ENCODE assay signal across 18 cellular contexts in genomic region chr22:25833676-25834075, GRCh38.
DNase-seq lines count a peak whose midpoint lies in the region; ATAC-seq, FAIRE-seq and TF ChIP-seq lines count a peak whose summit lies in the region.
"Had no signal": no experiment of that assay in that cellular context is flagged by ENCODE, and none has a peak within 500 bp of the region (broad histone marks: within the 10 kb centered on the region; RNA-seq: fewer than 3 reads in every experiment).

No MANE protein-coding gene starts in this region.

- no peak overlapping the region for H3K4me3 ChIP-seq in right cardiac atrium (ENCODE audit: low read length)
- no peak overlapping the region for H3K4me3 ChIP-seq in right atrium auricular region
- H3K4me3 ChIP-seq: BLaER1 treated with 17β-estradiol and CSF1 and Interleukin-3, amounts not matched to agents 10 nM and 100 nM; HAP-1 had no signal

- H3K4me1 ChIP-seq in right cardiac atrium (ENCODE audit: control insufficient read depth, insufficient read depth, low read length), result no peaks in the 10 kb centered on the region
- peaks cover 0 to 11% of the 10 kb centered on the region in 2 donors for H3K4me1 ChIP-seq in right atrium auricular region
- H3K4me1 ChIP-seq: BLaER1 treated with 17β-estradiol and CSF1 and Interleukin-3, amounts not matched to agents 10 nM and 100 nM; HAP-1 had no signal

- no peaks in the 10 kb centered on the region for H3K9me3 ChIP-seq in right cardiac atrium (ENCODE audit: control insufficient read depth, low read length)
- no peaks in the 10 kb centered on the region for H3K9me3 ChIP-seq in right atrium auricular region
- H3K9me3 ChIP-seq: HAP-1 had no signal

- FAIRE-seq in urothelium cell line (lab: Jason Lieb, UNC), result peak; percentile 90
- FAIRE-seq: G401.6, GM19239, H1, HepG2 had no signal

- DNase-seq in right cardiac atrium, result no peak
- no peak for DNase-seq in right atrium auricular region (ENCODE audit: low spot score)
- DNase-seq in cerebellar cortex (ENCODE audit: low spot score), result peak; percentile 92
- DNase-seq in mesenteric fat pad (ENCODE audit: low spot score), result peak; percentile 12
- DNase-seq in urothelium cell line (ENCODE audit: low spot score), result no peak
- DNase-seq in NAMALWA (ENCODE audit: low spot score), result no peak
- no peak for DNase-seq in NCI-H187 (lab: John Stamatoyannopoulos, UW)
- DNase-seq: CD8-positive, alpha-beta T cell; DMS 273 treated with DMSO at 0.1 percent for 48 hours; DMS53; DND-41; EL had no signal

- H3K27me3 ChIP-seq in right cardiac atrium (ENCODE audit: control insufficient read depth, insufficient read depth) (no peaks in the 10 kb centered on the region), right atrium auricular region (no peaks in the 10 kb centered on the region)
- H3K27me3 ChIP-seq: BLaER1 treated with 17β-estradiol and CSF1 and Interleukin-3, amounts not matched to agents 10 nM and 100 nM had no signal

- TF ChIP-seq CTCF in right atrium auricular region (IDR thresholded peaks at IDR 0.05), result no peak

- peaks cover 83% of the 10 kb centered on the region for H3K36me3 ChIP-seq in right atrium auricular region
- H3K36me3 ChIP-seq: BLaER1 treated with 17β-estradiol and CSF1 and Interleukin-3, amounts not matched to agents 10 nM and 100 nM; HAP-1 had no signal

- no peak for ATAC-seq in right cardiac atrium
- ATAC-seq: CD8-positive, alpha-beta T cell; HepG2 had no signal

- peak overlapping the region; percentile 23 for H3K27ac ChIP-seq in right cardiac atrium (ENCODE audit: low read length)
- H3K27ac ChIP-seq in right atrium auricular region, result no peak overlapping the region
- H3K27ac ChIP-seq: BLaER1 treated with 17β-estradiol and CSF1 and Interleukin-3, amounts not matched to agents 10 nM and 100 nM had no signal

- intact Hi-C loops in right cardiac atrium (cut with DNase I), result no loop called here

- WGBS in right cardiac atrium, result 85% methylated on average over 2 of the region's 2 CpGs

Comparison
In these comparisons a context has a peak if more than half of its experiments do, and no peak if none do; other contexts are left out.
1. DNase-seq: peak in cerebellar cortex (single experiment) and mesenteric fat pad (single experiment); none in right cardiac atrium (0 of 3), right atrium auricular region (single experiment), urothelium cell line (single experiment), NAMALWA (single experiment) and NCI-H187 (0 of 2).